ENCODE assay signal across 8 cellular contexts in the genomic region with DNA sequence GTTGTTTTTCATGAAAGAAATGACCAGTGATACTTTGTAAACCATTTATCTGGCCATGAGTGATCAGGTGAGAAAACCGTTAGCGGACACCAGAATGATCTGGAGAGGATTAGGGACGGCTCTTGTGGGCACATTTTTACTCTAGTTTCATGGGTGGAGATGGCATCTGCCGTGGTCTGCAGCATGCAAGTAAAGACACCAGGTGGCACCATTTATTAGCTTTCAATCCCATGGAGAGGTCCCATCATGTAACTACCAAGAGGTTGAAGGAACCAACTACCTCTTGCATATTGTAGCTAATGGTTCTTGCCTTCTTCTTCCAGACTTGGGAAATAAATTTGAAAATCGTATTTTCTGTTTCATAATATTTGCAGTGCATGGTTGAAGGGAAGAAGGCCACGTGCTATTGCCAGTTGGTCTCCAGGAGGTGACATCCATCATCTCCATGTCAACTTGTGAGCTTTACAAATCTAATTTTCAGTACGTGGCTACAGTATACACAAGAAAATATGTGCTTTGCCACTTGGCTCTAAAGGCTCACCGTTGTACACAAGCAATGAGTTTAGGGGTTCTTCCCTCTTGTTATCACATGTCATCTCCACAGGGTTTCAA. TPM values are rescaled to one million over a fixed set of nuclear protein-coding genes. Genes with fewer than 3 reads are reported as not detected.
DNase-seq lines count a peak whose midpoint lies in the region; ATAC-seq and TF ChIP-seq lines count a peak whose summit lies in the region.

No MANE protein-coding gene starts in this region.

- peaks cover 12% of the 10 kb centered on the region for H3K4me1 ChIP-seq in foreskin keratinocyte
- peaks cover 41% of the 10 kb centered on the region for H3K4me1 ChIP-seq in vagina

- intact Hi-C loops in vagina (cut with DNase I), result loop anchor here (5.0 kb wide), 1 partner anchor 39 kb away; no protein-coding TSS in a partner anchor

- no peaks in the 10 kb centered on the region for H3K9me3 ChIP-seq in vagina

- H3K4me3 ChIP-seq in vagina, result no peak overlapping the region

- no peak overlapping the region for H3K27ac ChIP-seq in foreskin keratinocyte
- peak overlapping the region; percentile 87 for H3K27ac ChIP-seq in vagina

- peak; percentile 94 for TF ChIP-seq CTCF in foreskin keratinocyte (conservative IDR thresholded peaks at IDR 0.05)
- peak in 2 of 3 donors; percentile 9 to 40 for TF ChIP-seq CTCF in omental fat pad (IDR thresholded peaks at IDR 0.05)
- peak in 2 of 3 experiments; percentile 59 for TF ChIP-seq CTCF in vagina (IDR thresholded peaks at IDR 0.05)

- DNase-seq in DMS114 treated with DMSO at 0.1 percent for 48 hours (lab: John Stamatoyannopoulos, UW; ENCODE audit: unreplicated experiment), result peak; percentile 58
- DNase-seq in HuH-7 (ENCODE audit: low spot score), result peak; percentile 57
- DNase-seq in RKO (ENCODE audit: low spot score), result peak; percentile 80
- peak; percentile 79 for DNase-seq in activated effector memory CD4-positive, alpha-beta T cell treated with anti-CD3 and anti-CD28 coated beads, Interleukin-2, amount 50 U/mL, for 16 hours
- peak in 1 of 2 donors; percentile 66 for DNase-seq in foreskin keratinocyte
- DNase-seq in omental fat pad (ENCODE audit: low spot score), result no peak
- no peak for DNase-seq in vagina (ENCODE audit: extremely low spot score in 2 of 2)

- no peak for TF ChIP-seq POLR2A in vagina (IDR thresholded peaks at IDR 0.05)

- H3K36me3 ChIP-seq in vagina, result peaks cover 0 to 2% of the 10 kb centered on the region in 2 donors

- H3K27me3 ChIP-seq in foreskin keratinocyte (no peaks in the 10 kb centered on the region), vagina (no peaks in the 10 kb centered on the region)

- ATAC-seq in foreskin keratinocyte (no peak), omental fat pad (ENCODE audit: low FRiP score) (no peak), GM18868 (IDR thresholded peaks at IDR 0.05; ENCODE audit: unreplicated experiment) (no peak)

RNA-seq across cellular contexts. Expression of a gene that starts 1.5 kb away (rescaled TPM):
- total RNA-seq in foreskin keratinocyte (59.6 and 61.7 TPM in 2 replicates), omental fat pad (10 to 100 TPM; 13.4 to 24.1 (median 14.4) TPM), vagina (35.8 TPM)
- polyA plus RNA-seq in foreskin keratinocyte, result 12.6 and 15.3 TPM in 2 replicates

RNA-seq across cellular contexts. Expression of a gene that starts 55.1 kb away (rescaled TPM):
- total RNA-seq in foreskin keratinocyte (15.5 and 19.2 TPM in 2 replicates), omental fat pad (10 to 100 TPM in 1 of 4 donors, 1 to 10 TPM in 3; 3.8 to 11.5 (median 8.5) TPM), vagina (26.3 TPM)
- 20.5 and 22.9 TPM in 2 replicates for polyA plus RNA-seq in foreskin keratinocyte

Comparison
In these comparisons a context has a peak if more than half of its experiments do, and no peak if none do; other contexts are left out.
1. DNase-seq: peak in DMS114 treated with DMSO at 0.1 percent for 48 hours (single experiment), HuH-7 (single experiment), RKO (single experiment) and activated effector memory CD4-positive, alpha-beta T cell treated with anti-CD3 and anti-CD28 coated beads, Interleukin-2, amount 50 U/mL, for 16 hours (single experiment); none in omental fat pad (single experiment) and vagina (0 of 2).
2. CTCF ChIP-seq: peak in every context shown above with its lines; median percentile 94 in foreskin keratinocyte; 59 in vagina; 24 in omental fat pad.